1 cellular context compared by ENCODE assay signal in the genomic region with DNA sequence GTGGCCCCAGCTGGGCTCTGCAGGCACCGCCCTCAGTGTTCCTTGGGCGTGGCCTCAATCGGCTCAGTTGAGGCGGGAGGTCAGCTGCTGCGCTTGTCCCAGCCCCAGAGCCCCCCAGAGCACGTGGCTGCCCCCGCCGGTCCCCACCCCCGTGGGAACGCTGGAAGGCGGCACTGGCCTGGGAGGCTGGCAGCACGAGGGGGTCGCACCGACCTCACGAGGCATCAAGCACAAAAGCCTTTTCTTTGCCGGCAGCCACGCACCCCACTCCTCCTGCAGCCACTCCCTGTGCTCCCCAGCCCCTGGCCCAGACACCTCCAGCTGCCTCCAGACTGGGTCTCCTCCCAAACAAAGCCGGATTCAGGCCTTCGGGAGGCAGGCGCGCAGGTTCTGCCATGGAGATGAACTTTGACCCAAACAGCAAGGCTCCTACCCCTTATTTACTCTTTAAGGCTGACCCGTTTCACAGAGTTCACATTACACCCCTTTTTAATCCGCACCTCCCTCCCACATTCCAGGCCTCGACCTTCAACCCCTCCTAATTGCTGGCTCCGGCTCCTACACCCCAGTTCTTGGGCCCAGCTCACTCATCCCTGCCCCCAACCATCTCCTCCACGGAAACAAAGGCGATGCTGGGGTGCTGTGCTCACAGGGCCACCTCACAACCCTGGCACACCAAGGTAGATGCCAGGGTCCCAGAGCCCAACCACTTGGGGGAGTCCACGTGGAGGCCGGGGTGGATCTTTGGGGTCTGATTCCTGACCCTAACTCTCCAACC.
TF ChIP-seq lines count a peak whose summit lies in the region.

No MANE protein-coding gene starts in this region.

TF ChIP-seq in HepG2, 621 proteins besides CTCF, POLR2A, EP300 and RAD21 (continued from another document and continues in another):
- TF ChIP-seq ZBED4 (CRISPR knock-in tag; IDR thresholded peaks at IDR 0.05; ENCODE audit: borderline replicate concordance): peak; percentile 95; the same call in 1 of the 2 replicates
- no peak; the same call in 1 of the 2 replicates for TF ChIP-seq ZNF274 (CRISPR knock-in tag; IDR thresholded peaks at IDR 0.05)
- TF ChIP-seq NCOR1 (IDR thresholded peaks at IDR 0.05; ENCODE audit: borderline replicate concordance, low read length): peak; percentile 95
- TF ChIP-seq ZNF124 (CRISPR knock-in tag; IDR thresholded peaks at IDR 0.05): peak; percentile 85
- peak; percentile 16; the same call in 1 of the 2 replicates for TF ChIP-seq ZNF276 (CRISPR knock-in tag; IDR thresholded peaks at IDR 0.05; ENCODE audit: low read depth)
- peak; percentile 89 for TF ChIP-seq ZSCAN21 (CRISPR knock-in tag; IDR thresholded peaks at IDR 0.05; ENCODE audit: borderline replicate concordance)
- TF ChIP-seq, protein P1, sequence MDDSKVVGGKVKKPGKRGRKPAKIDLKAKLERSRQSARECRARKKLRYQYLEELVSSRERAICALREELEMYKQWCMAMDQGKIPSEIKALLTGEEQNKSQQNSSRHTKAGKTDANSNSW (CRISPR knock-in tag; IDR thresholded peaks at IDR 0.05; ENCODE audit: borderline replicate concordance): no peak; the same call in 1 of the 2 replicates
- TF ChIP-seq TAF1 (CRISPR knock-in tag; IDR thresholded peaks at IDR 0.05): no peak; the same call in 1 of the 2 replicates
- no peak for TF ChIP-seq SP1 (IDR thresholded peaks at IDR 0.05)
- peak; percentile 65 for TF ChIP-seq SP1 (CRISPR knock-in tag; IDR thresholded peaks at IDR 0.05)
- peak; percentile 32 for TF ChIP-seq MNT (IDR thresholded peaks at IDR 0.05)
- no peak for TF ChIP-seq ISX (CRISPR knock-in tag; conservative IDR thresholded peaks at IDR 0.05)
- TF ChIP-seq ZNF772 (CRISPR knock-in tag; IDR thresholded peaks at IDR 0.05): peak; percentile 90
- TF ChIP-seq KDM5A (IDR thresholded peaks at IDR 0.05; ENCODE audit: borderline replicate concordance, low read length): peak; percentile 25; the same call in 1 of the 2 replicates
- TF ChIP-seq ZSCAN20 (CRISPR knock-in tag; IDR thresholded peaks at IDR 0.05; ENCODE audit: borderline replicate concordance): 0 out of 2 replicates have a peak, but pooled peaks have one; percentile 37
- TF ChIP-seq MXI1 (IDR thresholded peaks at IDR 0.05; ENCODE audit: borderline replicate concordance, low read depth, low read length): peak; percentile 63; the same call in 1 of the 3 replicates
- no peak; the same call in 1 of the 2 replicates for TF ChIP-seq MEIS1 (CRISPR knock-in tag; IDR thresholded peaks at IDR 0.05; ENCODE audit: borderline replicate concordance)
- TF ChIP-seq ZNF703 (CRISPR knock-in tag; IDR thresholded peaks at IDR 0.05; ENCODE audit: borderline replicate concordance): 0 out of 2 replicates have a peak, but pooled peaks have one; percentile 17
- TF ChIP-seq NONO (IDR thresholded peaks at IDR 0.05): no peak
- TF ChIP-seq NONO (CRISPR knock-in tag; conservative IDR thresholded peaks at IDR 0.05): peak; percentile 86
- TF ChIP-seq NPAS2 (CRISPR knock-in tag; IDR thresholded peaks at IDR 0.05; ENCODE audit: borderline replicate concordance): no peak
- TF ChIP-seq, protein P2, sequence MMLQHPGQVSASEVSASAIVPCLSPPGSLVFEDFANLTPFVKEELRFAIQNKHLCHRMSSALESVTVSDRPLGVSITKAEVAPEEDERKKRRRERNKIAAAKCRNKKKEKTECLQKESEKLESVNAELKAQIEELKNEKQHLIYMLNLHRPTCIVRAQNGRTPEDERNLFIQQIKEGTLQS (CRISPR knock-in tag; IDR thresholded peaks at IDR 0.05): no peak
- TF ChIP-seq, protein P3, sequence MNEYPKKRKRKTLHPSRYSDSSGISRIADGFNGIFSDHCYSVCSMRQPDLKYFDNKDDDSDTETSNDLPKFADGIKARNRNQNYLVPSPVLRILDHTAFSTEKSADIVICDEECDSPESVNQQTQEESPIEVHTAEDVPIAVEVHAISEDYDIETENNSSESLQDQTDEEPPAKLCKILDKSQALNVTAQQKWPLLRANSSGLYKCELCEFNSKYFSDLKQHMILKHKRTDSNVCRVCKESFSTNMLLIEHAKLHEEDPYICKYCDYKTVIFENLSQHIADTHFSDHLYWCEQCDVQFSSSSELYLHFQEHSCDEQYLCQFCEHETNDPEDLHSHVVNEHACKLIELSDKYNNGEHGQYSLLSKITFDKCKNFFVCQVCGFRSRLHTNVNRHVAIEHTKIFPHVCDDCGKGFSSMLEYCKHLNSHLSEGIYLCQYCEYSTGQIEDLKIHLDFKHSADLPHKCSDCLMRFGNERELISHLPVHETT (CRISPR knock-in tag; conservative IDR thresholded peaks at IDR 0.05): peak; percentile 84
- peak; percentile 67; the same call in 1 of the 2 replicates for TF ChIP-seq SRY (CRISPR knock-in tag; IDR thresholded peaks at IDR 0.05)
- TF ChIP-seq, protein P4, sequence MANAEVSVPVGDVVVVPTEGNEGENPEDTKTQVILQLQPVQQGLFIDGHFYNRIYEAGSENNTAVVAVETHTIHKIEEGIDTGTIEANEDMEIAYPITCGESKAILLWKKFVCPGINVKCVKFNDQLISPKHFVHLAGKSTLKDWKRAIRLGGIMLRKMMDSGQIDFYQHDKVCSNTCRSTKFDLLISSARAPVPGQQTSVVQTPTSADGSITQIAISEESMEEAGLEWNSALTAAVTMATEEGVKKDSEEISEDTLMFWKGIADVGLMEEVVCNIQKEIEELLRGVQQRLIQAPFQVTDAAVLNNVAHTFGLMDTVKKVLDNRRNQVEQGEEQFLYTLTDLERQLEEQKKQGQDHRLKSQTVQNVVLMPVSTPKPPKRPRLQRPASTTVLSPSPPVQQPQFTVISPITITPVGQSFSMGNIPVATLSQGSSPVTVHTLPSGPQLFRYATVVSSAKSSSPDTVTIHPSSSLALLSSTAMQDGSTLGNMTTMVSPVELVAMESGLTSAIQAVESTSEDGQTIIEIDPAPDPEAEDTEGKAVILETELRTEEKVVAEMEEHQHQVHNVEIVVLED (CRISPR knock-in tag; IDR thresholded peaks at IDR 0.05; ENCODE audit: borderline replicate concordance): peak; percentile 45; the same call in 1 of the 2 replicates
- TF ChIP-seq ZNF235 (CRISPR knock-in tag; IDR thresholded peaks at IDR 0.05; ENCODE audit: borderline replicate concordance): no peak
- TF ChIP-seq ZNF350 (CRISPR knock-in tag; IDR thresholded peaks at IDR 0.05; ENCODE audit: borderline replicate concordance, low read depth): peak; percentile 91
- TF ChIP-seq, protein P5, sequence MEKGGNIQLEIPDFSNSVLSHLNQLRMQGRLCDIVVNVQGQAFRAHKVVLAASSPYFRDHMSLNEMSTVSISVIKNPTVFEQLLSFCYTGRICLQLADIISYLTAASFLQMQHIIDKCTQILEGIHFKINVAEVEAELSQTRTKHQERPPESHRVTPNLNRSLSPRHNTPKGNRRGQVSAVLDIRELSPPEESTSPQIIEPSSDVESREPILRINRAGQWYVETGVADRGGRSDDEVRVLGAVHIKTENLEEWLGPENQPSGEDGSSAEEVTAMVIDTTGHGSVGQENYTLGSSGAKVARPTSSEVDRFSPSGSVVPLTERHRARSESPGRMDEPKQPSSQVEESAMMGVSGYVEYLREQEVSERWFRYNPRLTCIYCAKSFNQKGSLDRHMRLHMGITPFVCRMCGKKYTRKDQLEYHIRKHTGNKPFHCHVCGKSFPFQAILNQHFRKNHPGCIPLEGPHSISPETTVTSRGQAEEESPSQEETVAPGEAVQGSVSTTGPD (CRISPR knock-in tag; IDR thresholded peaks at IDR 0.05): peak; percentile 36; the same call in 1 of the 2 replicates
- peak; percentile 2; the same call in 1 of the 2 replicates for TF ChIP-seq TMF1 (CRISPR knock-in tag; IDR thresholded peaks at IDR 0.05; ENCODE audit: low read depth)
- TF ChIP-seq CCDC6 (CRISPR knock-in tag; IDR thresholded peaks at IDR 0.05): peak; percentile 79
- no peak for TF ChIP-seq ATF7 (IDR thresholded peaks at IDR 0.05)
- TF ChIP-seq ATF7 (CRISPR knock-in tag; IDR thresholded peaks at IDR 0.05): no peak
- peak; percentile 87; the same call in 1 of the 2 replicates for TF ChIP-seq ZNF138 (CRISPR knock-in tag; IDR thresholded peaks at IDR 0.05; ENCODE audit: low read depth)
- peak; percentile 91 for TF ChIP-seq SALL1 (CRISPR knock-in tag; IDR thresholded peaks at IDR 0.05)
- peak; percentile 88 for TF ChIP-seq MYC (CRISPR knock-in tag; IDR thresholded peaks at IDR 0.05; ENCODE audit: borderline replicate concordance)
- peak; percentile 96 for TF ChIP-seq ZBTB7A (CRISPR knock-in tag; IDR thresholded peaks at IDR 0.05)
- TF ChIP-seq, protein P6, sequence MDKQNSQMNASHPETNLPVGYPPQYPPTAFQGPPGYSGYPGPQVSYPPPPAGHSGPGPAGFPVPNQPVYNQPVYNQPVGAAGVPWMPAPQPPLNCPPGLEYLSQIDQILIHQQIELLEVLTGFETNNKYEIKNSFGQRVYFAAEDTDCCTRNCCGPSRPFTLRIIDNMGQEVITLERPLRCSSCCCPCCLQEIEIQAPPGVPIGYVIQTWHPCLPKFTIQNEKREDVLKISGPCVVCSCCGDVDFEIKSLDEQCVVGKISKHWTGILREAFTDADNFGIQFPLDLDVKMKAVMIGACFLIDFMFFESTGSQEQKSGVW (CRISPR knock-in tag; IDR thresholded peaks at IDR 0.05; ENCODE audit: borderline replicate concordance): no peak
- peak; percentile 87 for TF ChIP-seq SPEN (CRISPR knock-in tag; IDR thresholded peaks at IDR 0.05; ENCODE audit: low read depth)
- no peak for TF ChIP-seq TRIM22 (IDR thresholded peaks at IDR 0.05)
- TF ChIP-seq MZF1 (CRISPR knock-in tag; IDR thresholded peaks at IDR 0.05; ENCODE audit: borderline replicate concordance): peak; percentile 19; the same call in 1 of the 2 replicates
- peak; percentile 99 for TF ChIP-seq PITX1 (CRISPR knock-in tag; IDR thresholded peaks at IDR 0.05)
- TF ChIP-seq ZNF143 (CRISPR knock-in tag; IDR thresholded peaks at IDR 0.05): 0 out of 2 replicates have a peak, but pooled peaks have one; percentile 16
- no peak for TF ChIP-seq PBX3 (CRISPR knock-in tag; IDR thresholded peaks at IDR 0.05; ENCODE audit: borderline replicate concordance)
